Comparison of ENCODE assay signal across 19 cellular contexts in genomic region chr15:98476559-98476958, GRCh38.
DNase-seq lines count a peak whose midpoint lies in the region; ATAC-seq, FAIRE-seq and TF ChIP-seq lines count a peak whose summit lies in the region.
"Had no signal": no experiment of that assay in that cellular context is flagged by ENCODE, and none has a peak within 500 bp of the region (broad histone marks: within the 10 kb centered on the region; RNA-seq: fewer than 3 reads in every experiment).

No MANE protein-coding gene starts in this region.

- peak; percentile 78 for FAIRE-seq in A549 (lab: Jason Lieb, UNC)
- FAIRE-seq: GM12878, GM19239, H1 had no signal

- no peak overlapping the region for H3K27ac ChIP-seq in A549
- H3K27ac ChIP-seq in HCT116 (ENCODE audit: low read depth, low read length): no peak overlapping the region
- H3K27ac ChIP-seq: GM23248 had no signal

- no peaks in the 10 kb centered on the region for H3K79me2 ChIP-seq in HCT116 (ENCODE audit: insufficient read depth, low read length)

- POLR2A ChIA-PET in A549 (lab: Yijun Ruan, JAX) (no interaction called here), HCT116 (lab: Charles Lee) (no interaction called here), HEK293T (lab: Yijun Ruan, JAX) (no interaction called here)

- TF ChIP-seq RAD21 in A549 (conservative IDR thresholded peaks at IDR 0.05 in 1 of 2, IDR thresholded peaks at IDR 0.05 in 1 of 2): no peak
- no peak for TF ChIP-seq RAD21 in HCT116 (IDR thresholded peaks at IDR 0.05; ENCODE audit: low read depth)

- no peaks in the 10 kb centered on the region for H3K36me3 ChIP-seq in HCT116 (ENCODE audit: control insufficient read depth in 1 of 2, insufficient read depth in 2 of 2, low read length in 2 of 2)

- no peaks in the 10 kb centered on the region for H3K4me1 ChIP-seq in A549
- no peaks in the 10 kb centered on the region for H3K4me1 ChIP-seq in HCT116 (ENCODE audit: control insufficient read depth in 1 of 2, insufficient read depth in 2 of 2, low read length in 2 of 2)
- H3K4me1 ChIP-seq: Caco-2 had no signal

- no TSS peak for BruUV-seq in HCT116 (replicated peaks; lab: Mats Ljungman, UMichigan)

- H3K4me3 ChIP-seq in A549: no peak overlapping the region
- H3K4me3 ChIP-seq in HCT116 (replicated peaks in 1 of 2; ENCODE audit: low read depth in 1 of 2, low read length in 2 of 2): no peak overlapping the region
- no peak overlapping the region for H3K4me3 ChIP-seq in lower leg skin (ENCODE audit: low read depth, poor library complexity, severe bottlenecking)
- H3K4me3 ChIP-seq: GM12878, GM23248 had no signal

- intact Hi-C loops in HCT116 (cut with micrococcal nuclease) (no loop called here), lower leg skin (cut with DNase I; ENCODE audit: low total_unique reads) (no loop called here)

- TF ChIP-seq POLR2A in A549 (IDR thresholded peaks at IDR 0.05; ENCODE audit: low read length) (no peak), HCT116 (IDR thresholded peaks at IDR 0.05; ENCODE audit: borderline replicate concordance, extremely low read depth, insufficient read depth, insufficient read length) (no peak), lower leg skin (IDR thresholded peaks at IDR 0.05) (no peak)

- no peak overlapping the region for H3K9ac ChIP-seq in HCT116 (ENCODE audit: low read length)
- H3K9ac ChIP-seq: GM23248 had no signal

- RAD21 ChIA-PET in HCT116 (lab: Charles Lee; ENCODE audit: low non-redundant PET in 1 of 2, low total read pairs in 2 of 2, uncharacterized antibody in 2 of 2, unreplicated experiment in 2 of 2): no interaction called here

- H4K20me1 ChIP-seq in HCT116 (ENCODE audit: insufficient read depth): no peaks in the 10 kb centered on the region

- no peaks in the 10 kb centered on the region for H3K9me2 ChIP-seq in HCT116 (ENCODE audit: insufficient read depth)

- ATAC-seq in A549 (no peak), HCT116 (no peak)
- ATAC-seq: GM12878 had no signal

- H3K9me3 ChIP-seq in A549 (peaks cover 54% of the 10 kb centered on the region), HCT116 (ENCODE audit: control insufficient read depth in 1 of 2, insufficient read depth in 1 of 2, low read depth in 1 of 2, low read length in 2 of 2) (peaks cover 4 to 14% of the 10 kb centered on the region in 2 experiments; a peak in 1 of 4 replicates)

- H3K4me2 ChIP-seq in A549: no peak overlapping the region
- H3K4me2 ChIP-seq in HCT116 (ENCODE audit: low read length): no peak overlapping the region

- CTCF ChIA-PET in A549 (lab: Yijun Ruan, JAX): no interaction called here
- CTCF ChIA-PET in HCT116 (lab: Charles Lee): no interaction called here
- CTCF ChIA-PET in HEK293T (lab: Yijun Ruan, JAX): no interaction called here

- no peaks in the 10 kb centered on the region for H3K27me3 ChIP-seq in HCT116 (ENCODE audit: insufficient read depth, low read length)

- DNase-seq in A549 (ENCODE audit: low read depth in 1 of 2, low spot score in 1 of 2) (no peak), HCT116 (ENCODE audit: low read depth, low spot score) (no peak), OCI-M1 (lab: John Stamatoyannopoulos, UW) (peak; percentile 4), lower leg skin (ENCODE audit: low spot score in 2 of 2) (no peak), HEK293T (ENCODE audit: extremely low spot score) (no peak)
- DNase-seq in activated T-cell treated with anti-CD3 and anti-CD28 coated beads, Interleukin-2, amount 50 U/mL, for 1 hour: no peak
- DNase-seq: 8988T; C1 segment of cervical spinal cord; Caco-2; CD4-positive, alpha-beta memory T cell; DMS153; DND-41; GDM1; GM23248; H7; HCEC 1CT had no signal

- H2AFZ ChIP-seq in HCT116 (ENCODE audit: low read depth, low read length, poor library complexity, severe bottlenecking): no peak overlapping the region
- H2AFZ ChIP-seq: GM23248 had no signal

- TF ChIP-seq CTCF in A549 (IDR thresholded peaks at IDR 0.05): no peak
- no peak for TF ChIP-seq CTCF in HCT116 (IDR thresholded peaks at IDR 0.05 in 2 of 3, conservative IDR thresholded peaks at IDR 0.05 in 1 of 3; ENCODE audit: borderline replicate concordance in 1 of 3, insufficient read depth in 1 of 3, low read depth in 2 of 3, low read length in 2 of 3)
- no peak for TF ChIP-seq CTCF in lower leg skin (IDR thresholded peaks at IDR 0.05)

- WGBS in A549 (ENCODE audit: missing lambda C conversion rate): 4% methylated on average over 1 of the region's 1 CpG
- WGBS in lower leg skin, 2 donors: 71 to 87% methylated on average over 1 of the region's 1 CpG

- TF ChIP-seq EP300 in A549 (IDR thresholded peaks at IDR 0.05): no peak

TF ChIP-seq in A549, 52 proteins besides CTCF, POLR2A, EP300 and RAD21:
- TF ChIP-seq HOXB5 (CRISPR knock-in tag; IDR thresholded peaks at IDR 0.05) (0 out of 2 replicates have a peak, but pooled peaks have one; percentile 31), BCL3 (IDR thresholded peaks at IDR 0.05) (no peak)
TF ChIP-seq in A549: peak in this region for 1.

TF ChIP-seq in HCT116, 20 proteins besides CTCF, POLR2A, EP300 and RAD21:
- TF ChIP-seq CBX3 (IDR thresholded peaks at IDR 0.05; ENCODE audit: low read depth) (peak; percentile 40; the same call in 1 of the 2 replicates), SRF (IDR thresholded peaks at IDR 0.05; ENCODE audit: low read depth) (no peak)

TF ChIP-seq in HEK293T, 16 proteins besides CTCF, POLR2A, EP300 and RAD21:
- TF ChIP-seq ELF4 (IDR thresholded peaks at IDR 0.05) (no peak), ZNF384 (IDR thresholded peaks at IDR 0.05) (no peak)
